In the genomic region with DNA sequence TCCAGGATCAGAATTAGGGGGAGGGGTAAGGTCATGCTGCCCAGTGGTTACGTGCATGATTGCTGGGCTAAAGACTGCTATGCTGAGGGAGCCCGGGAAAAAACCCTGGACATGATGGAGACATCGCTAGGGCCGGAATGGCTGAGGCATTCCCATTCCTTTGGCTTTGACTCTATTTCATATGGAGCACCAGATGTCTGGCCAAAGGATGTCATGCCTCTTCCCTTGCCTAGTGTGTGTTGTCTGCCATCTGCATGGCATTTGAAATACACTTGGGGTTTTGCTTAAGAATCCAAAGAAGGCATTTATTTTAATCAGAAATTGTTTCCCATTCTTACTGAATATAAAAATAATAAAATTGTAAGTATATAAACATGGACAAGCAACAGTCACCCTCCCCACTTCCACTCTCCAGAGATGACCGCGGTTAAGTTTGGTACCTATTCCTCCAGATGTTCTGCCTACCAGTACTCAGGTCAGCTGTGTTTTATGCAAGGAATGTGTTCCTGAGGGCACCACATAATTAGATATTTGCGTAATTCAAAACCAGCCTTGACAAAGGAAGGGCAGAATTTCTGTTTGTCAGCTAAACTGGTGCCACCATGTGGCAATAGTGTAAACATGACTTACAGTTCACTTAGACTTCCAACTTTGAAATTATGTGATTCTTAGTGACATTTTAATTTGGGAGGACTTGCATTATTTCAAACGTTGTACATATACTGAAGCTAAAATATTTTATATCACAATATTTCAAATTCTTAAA, we compare ENCODE assay signal across 8 cellular contexts.
A peak's percentile ranks its signal among the peaks of the same experiment; 100 is the strongest.
DNase-seq lines count a peak whose midpoint lies in the region; ATAC-seq and TF ChIP-seq lines count a peak whose summit lies in the region.

No MANE protein-coding gene starts in this region.

- TF ChIP-seq POLR2A in Peyer's patch (IDR thresholded peaks at IDR 0.05) = no peak
- no peak for TF ChIP-seq POLR2A in testis (IDR thresholded peaks at IDR 0.05)

- H3K36me3 ChIP-seq in Peyer's patch = no peaks in the 10 kb centered on the region
- H3K36me3 ChIP-seq in tibial artery = no peaks in the 10 kb centered on the region
- H3K36me3 ChIP-seq in testis (ENCODE audit: low read depth, missing control alignments) = no peaks in the 10 kb centered on the region

- H3K4me1 ChIP-seq in Peyer's patch (no peaks in the 10 kb centered on the region), tibial artery (no peaks in the 10 kb centered on the region), testis (no peaks in the 10 kb centered on the region)

- intact Hi-C loops in tibial artery (cut with DNase I; ENCODE audit: low total_unique reads) = loop anchor here (10.0 kb wide), 1 partner anchor 265 kb away; no protein-coding TSS in a partner anchor
- intact Hi-C loops in testis (cut with DNase I; ENCODE audit: low total_unique reads) = no loop called here

- ATAC-seq in HG02678 (IDR thresholded peaks at IDR 0.05; ENCODE audit: unreplicated experiment) = peak; percentile 41
- ATAC-seq in HG03520 (IDR thresholded peaks at IDR 0.05; ENCODE audit: unreplicated experiment) = no peak

- 61 to 66% methylated on average over 7 to 8 of the region's 8 CpGs for WGBS in testis, 2 donors

- DNase-seq in DMS53 (lab: John Stamatoyannopoulos, UW) (peak; percentile 78), Peyer's patch (no peak), fibroblast of the aortic adventitia (ENCODE audit: low read depth) (peak; percentile 70), tibial artery (no peak), testis (no peak)
- DNase-seq in activated T-cell treated with anti-CD3 and anti-CD28 coated beads, Interleukin-2, amount 50 U/mL, for 48 hours = no peak

- H3K4me3 ChIP-seq in Peyer's patch (no peak overlapping the region), fibroblast of the aortic adventitia (ENCODE audit: low read depth, low read length) (no peak overlapping the region), tibial artery (no peak overlapping the region), testis (no peak overlapping the region)

- H3K9me3 ChIP-seq in Peyer's patch (no peaks in the 10 kb centered on the region), tibial artery (no peaks in the 10 kb centered on the region), testis (no peaks in the 10 kb centered on the region)

- H3K27me3 ChIP-seq in Peyer's patch = no peaks in the 10 kb centered on the region
- H3K27me3 ChIP-seq in tibial artery = no peaks in the 10 kb centered on the region
- H3K27me3 ChIP-seq in testis = no peaks in the 10 kb centered on the region

- TF ChIP-seq CTCF in Peyer's patch (IDR thresholded peaks at IDR 0.05) = peak in 5 of 6 experiments; percentile 11 to 44 (median 29)
- TF ChIP-seq CTCF in fibroblast of the aortic adventitia (IDR thresholded peaks at IDR 0.05; ENCODE audit: insufficient read depth, low read length) = peak; percentile 30
- peak; percentile 18 to 30 for TF ChIP-seq CTCF in tibial artery (IDR thresholded peaks at IDR 0.05)
- no peak for TF ChIP-seq CTCF in testis (IDR thresholded peaks at IDR 0.05)

- no peak overlapping the region for H3K27ac ChIP-seq in Peyer's patch
- no peak overlapping the region for H3K27ac ChIP-seq in tibial artery
- H3K27ac ChIP-seq in testis = no peak overlapping the region

Comparison
In these comparisons a context has a peak if more than half of its experiments do, and no peak if none do; other contexts are left out.
1. DNase-seq: peak in DMS53 (single experiment) and fibroblast of the aortic adventitia (single experiment); none in Peyer's patch (0 of 3), tibial artery (0 of 2), testis (single experiment) and activated T-cell treated with anti-CD3 and anti-CD28 coated beads, Interleukin-2, amount 50 U/mL, for 48 hours (0 of 2).
2. CTCF ChIP-seq: peak in Peyer's patch (5 of 6), fibroblast of the aortic adventitia (single experiment) and tibial artery (2 of 2); none in testis (0 of 3).